20 cellular contexts compared by ENCODE assay signal in the genomic region with DNA sequence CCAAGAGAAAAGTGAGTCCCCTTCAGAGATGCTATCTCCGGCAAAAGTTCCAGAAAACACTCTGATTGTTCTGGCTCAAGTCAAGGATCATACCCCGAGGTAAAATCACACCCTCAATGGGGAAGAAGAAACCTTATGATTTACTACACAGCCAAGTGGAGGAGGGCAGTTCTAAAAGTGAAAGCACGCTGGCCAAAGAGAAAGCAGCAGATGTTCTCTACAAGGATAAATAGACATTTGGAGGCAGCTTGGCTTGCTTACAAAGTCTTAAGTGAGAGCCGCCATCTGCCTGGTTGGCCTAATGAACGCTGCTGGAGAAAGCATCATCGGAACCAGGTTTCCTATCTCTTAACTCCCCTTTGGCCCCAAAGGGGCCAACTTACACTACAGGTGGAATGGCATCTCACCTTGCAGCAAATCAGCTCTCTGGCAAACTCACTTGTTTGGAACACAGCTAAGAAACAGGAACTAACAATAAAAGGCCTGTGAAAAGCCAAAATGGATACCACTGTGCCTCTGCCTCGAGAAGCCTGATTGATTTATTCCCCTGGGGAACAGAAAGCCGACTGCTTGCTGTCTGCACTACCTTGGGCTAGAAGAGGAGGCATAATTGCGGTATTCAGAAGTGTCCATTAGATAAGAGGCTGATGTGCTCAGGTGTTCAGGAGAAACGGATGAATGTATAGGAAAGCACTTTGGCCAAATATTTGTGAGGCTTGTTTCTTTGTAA. TPM values are rescaled to one million over a fixed set of nuclear protein-coding genes. Genes with fewer than 3 reads are reported as not detected.
DNase-seq lines count a peak whose midpoint lies in the region; ATAC-seq and TF ChIP-seq lines count a peak whose summit lies in the region.
"Had no signal": no experiment of that assay in that cellular context is flagged by ENCODE, and none has a peak within 500 bp of the region (broad histone marks: within the 10 kb centered on the region; RNA-seq: fewer than 3 reads in every experiment).

No MANE protein-coding gene starts in this region.

- no peaks in the 10 kb centered on the region for H3K9me3 ChIP-seq in fibroblast of lung (ENCODE audit: control insufficient read depth, insufficient read depth, low read depth, low read length)
- H3K9me3 ChIP-seq: BE2C, pancreas had no signal

- peak overlapping the region; percentile 9 for H3K4me2 ChIP-seq in fibroblast of lung (ENCODE audit: extremely low read depth, insufficient read depth, low read length)
- H3K4me2 ChIP-seq: smooth muscle cell had no signal

- DNase-seq in NCI-H748 (lab: John Stamatoyannopoulos, UW; ENCODE audit: unreplicated experiment): peak; percentile 9
- DNase-seq in NCI-H748 treated with DMSO at 0.1 percent for 48 hours (lab: John Stamatoyannopoulos, UW): no peak
- DNase-seq in NCI-H446 (lab: John Stamatoyannopoulos, UW): peak; percentile 88 to 95
- DNase-seq in fibroblast of lung (ENCODE audit: low read depth in 2 of 2): peak in 1 of 2 donors; percentile 39
- DNase-seq in cerebellar nuclear complex (lab: John Stamatoyannopoulos, UW): no peak
- no peak for DNase-seq in cerebellum (ENCODE audit: low spot score)
- DNase-seq in SW 1271 (lab: John Stamatoyannopoulos, UW): no peak
- DNase-seq: BE2C; H7; hypothalamus; mammary epithelial cell; naive thymus-derived CD8-positive, alpha-beta T cell; pancreas; stimulated activated CD4-positive, alpha-beta T cell treated with anti-CD3 and anti-CD28 coated beads, Interleukin-4, amount 100 ng/mL, for 24 hours had no signal

- no peak for ATAC-seq in GM18870 (IDR thresholded peaks at IDR 0.05; ENCODE audit: unreplicated experiment)
- ATAC-seq: activated naive CD4-positive, alpha-beta T cell treated with anti-CD3 and anti-CD28 coated beads, Interleukin-2, amount 50 U/mL, for 72 hours; HepG2; naive thymus-derived CD8-positive, alpha-beta T cell had no signal

- no peak overlapping the region for H3K27ac ChIP-seq in fibroblast of lung (ENCODE audit: insufficient read depth, low read length)
- H3K27ac ChIP-seq: pancreas had no signal

- no peaks in the 10 kb centered on the region for H4K20me1 ChIP-seq in fibroblast of lung (ENCODE audit: control insufficient read depth, extremely low read depth, insufficient read depth, low read length)

- no peak overlapping the region for H2AFZ ChIP-seq in fibroblast of lung (ENCODE audit: low read length)

- H3K27me3 ChIP-seq in fibroblast of lung (ENCODE audit: control insufficient read depth, insufficient read depth, low read length): no peaks in the 10 kb centered on the region
- H3K27me3 ChIP-seq: BE2C, pancreas had no signal

- TF ChIP-seq CTCF in fibroblast of lung (conservative IDR thresholded peaks at IDR 0.05 in 1 of 2, IDR thresholded peaks at IDR 0.05 in 1 of 2; ENCODE audit: low read depth in 1 of 2, low read length in 2 of 2): no peak

- no peaks in the 10 kb centered on the region for H3K79me2 ChIP-seq in fibroblast of lung (ENCODE audit: control insufficient read depth, insufficient read depth, low read length)

- H3K36me3 ChIP-seq in fibroblast of lung (ENCODE audit: control insufficient read depth, insufficient read depth, low read length): no peaks in the 10 kb centered on the region
- H3K36me3 ChIP-seq: pancreas had no signal

- no peaks in the 10 kb centered on the region for H3K4me1 ChIP-seq in fibroblast of lung (ENCODE audit: control insufficient read depth, extremely low read depth, insufficient read depth, low read length)
- H3K4me1 ChIP-seq: pancreas had no signal

- H3K9ac ChIP-seq in fibroblast of lung (ENCODE audit: insufficient read depth, low read length): no peak overlapping the region

- H3K4me3 ChIP-seq in fibroblast of lung (replicated peaks in 1 of 4; ENCODE audit: control extremely low read depth in 1 of 4, insufficient read depth in 1 of 4, low read depth in 3 of 4, low read length in 4 of 4): no peak overlapping the region
- H3K4me3 ChIP-seq: pancreas, smooth muscle cell had no signal

RNA-seq across cellular contexts. Expression of gene FRAS1, which starts 22.7 kb away (rescaled TPM):
- total RNA-seq in fibroblast of lung: 0.66 and 1.8 TPM in 2 replicates
- polyA plus RNA-seq in fibroblast of lung: 0.30 and 0.76 TPM in 2 replicates
- polyA plus RNA-seq in fibroblast of lung (2012): 0.20 and 0.62 TPM in 2 replicates
- polyA minus RNA-seq in fibroblast of lung (ENCODE audit: low replicate concordance): 2.0 and 9.1 TPM in 2 replicates
- 28.4 TPM for total RNA-seq in cerebellum
- total RNA-seq: activated T-helper 1 cell treated with anti-CD3 and anti-CD28 coated beads, Interleukin-12 subunit alpha, Interleukin-12 subunit beta, Interleukin-2, Interleukin-4 antibody, amounts not matched to agents 30 ng/mL and 10 ng/mL and 1 ng/mL, durations not matched to agents 14 hours and 24 hours and 36 hours; G401; naive thymus-derived CD8-positive, alpha-beta T cell had no signal

Comparison
In these comparisons a context has a peak if more than half of its experiments do, and no peak if none do; other contexts are left out.
1. DNase-seq: peak in NCI-H748 (single experiment) and NCI-H446 (2 of 2); none in NCI-H748 treated with DMSO at 0.1 percent for 48 hours (single experiment), cerebellar nuclear complex (0 of 2), cerebellum (single experiment) and SW 1271 (0 of 2).
2. RNA of gene FRAS1, which starts 22.7 kb away (total RNA-seq): 28.4 TPM in cerebellum (single experiment); 0.66 to 1.8 TPM in fibroblast of lung; every median in the first group is over 10 times any median in the second.